ENCODE assay signal across 11 cellular contexts in the genomic region with DNA sequence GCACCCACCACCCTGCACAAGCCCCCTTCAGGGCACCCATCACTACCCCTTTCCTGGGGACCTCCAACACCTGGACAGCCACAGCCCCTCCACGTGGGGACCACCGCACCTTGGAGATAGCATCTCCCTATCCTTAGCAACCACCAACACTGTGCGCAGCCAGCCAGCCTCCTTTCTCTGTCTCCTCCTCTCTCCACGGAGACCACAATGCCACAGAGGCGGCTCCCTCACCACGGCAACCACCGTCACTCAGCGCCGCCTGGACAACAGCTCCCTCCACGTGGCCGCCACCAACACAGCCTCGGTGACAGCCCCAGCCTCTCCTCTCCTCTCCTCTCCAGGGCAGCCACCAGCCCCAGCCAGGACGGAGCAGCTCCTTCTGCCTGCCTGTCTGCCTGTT. TPM values are rescaled to one million over a fixed set of nuclear protein-coding genes. Genes with fewer than 3 reads are reported as not detected.
DNase-seq lines count a peak whose midpoint lies in the region; ATAC-seq and TF ChIP-seq lines count a peak whose summit lies in the region.
"Had no signal": no experiment of that assay in that cellular context is flagged by ENCODE, and none has a peak within 500 bp of the region (broad histone marks: within the 10 kb centered on the region; RNA-seq: fewer than 3 reads in every experiment).

No MANE protein-coding gene starts in this region.

- no peak overlapping the region for H3K4me3 Mint-ChIP-seq in activated T-cell treated with anti-CD3 and anti-CD28 coated beads, Interleukin-2, amount 50 U/mL, for 24 hours
- peak overlapping the region; percentile 68 for H3K4me3 Mint-ChIP-seq in T-helper 17 cell

- intact Hi-C loops in dorsolateral prefrontal cortex (cut with DNase I): loop anchor here in 1 of 2 donors (5.0 kb wide), 1 partner anchor 75 kb away; no protein-coding TSS in a partner anchor
- intact Hi-C loops in sigmoid colon (cut with DNase I): no loop called here

- peak overlapping the region in 49 of 59 donors; percentile 3 to 60 (median 40) for H3K4me3 ChIP-seq in dorsolateral prefrontal cortex
- no peak overlapping the region for H3K4me3 ChIP-seq in sigmoid colon

- no peaks in the 10 kb centered on the region for H3K36me3 ChIP-seq in sigmoid colon

- TF ChIP-seq EP300 in sigmoid colon (IDR thresholded peaks at IDR 0.05): no peak

- peak overlapping the region in 14 of 59 donors; percentile 5 to 74 (median 62) for H3K27ac ChIP-seq in dorsolateral prefrontal cortex
- H3K27ac ChIP-seq in sigmoid colon: no peak overlapping the region
- H3K27ac ChIP-seq: foreskin keratinocyte had no signal

- no peak overlapping the region for H3K27ac Mint-ChIP-seq in activated T-cell treated with anti-CD3 and anti-CD28 coated beads, Interleukin-2, amount 50 U/mL, for 24 hours
- H3K27ac Mint-ChIP-seq in T-helper 17 cell: no peak overlapping the region

- H3K4me1 Mint-ChIP-seq in activated T-cell treated with anti-CD3 and anti-CD28 coated beads, Interleukin-2, amount 50 U/mL, for 24 hours (ENCODE audit: low read depth): peaks cover 30% of the 10 kb centered on the region
- peaks cover 34% of the 10 kb centered on the region for H3K4me1 Mint-ChIP-seq in T-helper 17 cell

- DNase-seq in activated T-cell treated with anti-CD3 and anti-CD28 coated beads for 48 hours (ENCODE audit: low read depth): peak; percentile 13
- DNase-seq in activated T-cell treated with anti-CD3 and anti-CD28 coated beads, Interleukin-2, amount 50 U/mL, for 24 hours: no peak
- DNase-seq in T-helper 17 cell: no peak
- peak; percentile 41 to 91 (median 82) for DNase-seq in dorsolateral prefrontal cortex
- DNase-seq in stimulated activated naive CD8-positive, alpha-beta T cell treated with anti-CD3 and anti-CD28 coated beads, Interleukin-15, Interleukin-2, amounts not matched to agents 100 U/mL and 50 U/mL, for 24 hours: peak; percentile 48
- DNase-seq in sigmoid colon: no peak
- DNase-seq in NCI-H2196 treated with DMSO at 0.1 percent for 48 hours (lab: John Stamatoyannopoulos, UW; ENCODE audit: unreplicated experiment): no peak
- DNase-seq: foreskin keratinocyte, MM.1S, naive B cell had no signal

- TF ChIP-seq CTCF in dorsolateral prefrontal cortex (IDR thresholded peaks at IDR 0.05 in 54 of 56, conservative IDR thresholded peaks at IDR 0.05 in 2 of 56; ENCODE audit: low read depth in 1 of 56, partially characterized antibody in 56 of 56) (no peak), sigmoid colon (IDR thresholded peaks at IDR 0.05) (no peak)

- peaks cover 0 to 14% (median 10%) of the 10 kb centered on the region in 4 donors for H3K4me1 ChIP-seq in sigmoid colon
- H3K4me1 ChIP-seq: foreskin keratinocyte had no signal

- H3K9me3 Mint-ChIP-seq in activated T-cell treated with anti-CD3 and anti-CD28 coated beads, Interleukin-2, amount 50 U/mL, for 24 hours: no peaks in the 10 kb centered on the region
- H3K9me3 Mint-ChIP-seq: naive B cell had no signal

- ATAC-seq in T-helper 17 cell: peak; percentile 79
- peak; percentile 53 for ATAC-seq in stimulated activated naive CD8-positive, alpha-beta T cell treated with anti-CD3 and anti-CD28 coated beads, Interleukin-15, Interleukin-2, amounts not matched to agents 100 U/mL and 50 U/mL, for 24 hours
- ATAC-seq in GM18868 (IDR thresholded peaks at IDR 0.05; ENCODE audit: unreplicated experiment): no peak
- ATAC-seq: foreskin keratinocyte had no signal

- no peak for TF ChIP-seq POLR2A in sigmoid colon (IDR thresholded peaks at IDR 0.05)

- H3K9me3 ChIP-seq in T-helper 17 cell (ENCODE audit: control insufficient read depth, low read length, poor library complexity, severe bottlenecking) (no peaks in the 10 kb centered on the region), sigmoid colon (no peaks in the 10 kb centered on the region)

- no peaks in the 10 kb centered on the region for H3K36me3 Mint-ChIP-seq in activated T-cell treated with anti-CD3 and anti-CD28 coated beads, Interleukin-2, amount 50 U/mL, for 24 hours (ENCODE audit: low read depth)
- H3K36me3 Mint-ChIP-seq in T-helper 17 cell (ENCODE audit: low read depth): peaks cover 9% of the 10 kb centered on the region
- H3K36me3 Mint-ChIP-seq: naive B cell had no signal

- H3K27me3 Mint-ChIP-seq in activated T-cell treated with anti-CD3 and anti-CD28 coated beads, Interleukin-2, amount 50 U/mL, for 24 hours: peaks cover 67% of the 10 kb centered on the region
- peaks cover 83% of the 10 kb centered on the region for H3K27me3 Mint-ChIP-seq in T-helper 17 cell

- H3K27me3 ChIP-seq in dorsolateral prefrontal cortex: peaks cover 0 to 48% (median 10%) of the 10 kb centered on the region in 45 donors
- H3K27me3 ChIP-seq in sigmoid colon: peaks cover 13 to 79% (median 35%) of the 10 kb centered on the region in 3 donors

- WGBS in sigmoid colon, 2 donors: 21 to 26% methylated on average over 13 of the region's 13 CpGs

RNA-seq across cellular contexts. Expression of gene ELFN2, which starts 10.5 kb away (rescaled TPM):
- total RNA-seq in T-helper 17 cell (under 1 TPM; 0.10 to 0.12 TPM), dorsolateral prefrontal cortex (10 to 100 TPM; 22.8 to 99.1 (median 67.0) TPM), sigmoid colon (under 1 TPM in 3 of 4 donors, not detected in 1; under 0.01 to 0.55 (median under 0.01) TPM)
- under 1 TPM in 1 of 3 donors, not detected in 2; 0.31 TPM for polyA plus RNA-seq in sigmoid colon

Comparison
In these comparisons a context has a peak if more than half of its experiments do, and no peak if none do; other contexts are left out.
1. DNase-seq: peak in activated T-cell treated with anti-CD3 and anti-CD28 coated beads for 48 hours (single experiment), dorsolateral prefrontal cortex (10 of 10) and stimulated activated naive CD8-positive, alpha-beta T cell treated with anti-CD3 and anti-CD28 coated beads, Interleukin-15, Interleukin-2, amounts not matched to agents 100 U/mL and 50 U/mL, for 24 hours (single experiment); none in activated T-cell treated with anti-CD3 and anti-CD28 coated beads, Interleukin-2, amount 50 U/mL, for 24 hours (single experiment), T-helper 17 cell (0 of 3), sigmoid colon (single experiment) and NCI-H2196 treated with DMSO at 0.1 percent for 48 hours (single experiment).
2. H3K4me3 ChIP-seq: peak in dorsolateral prefrontal cortex (49 of 59); none in sigmoid colon (0 of 4).
3. RNA of gene ELFN2, which starts 10.5 kb away (total RNA-seq): 22.8 to 99.1 TPM in dorsolateral prefrontal cortex; 0.10 to 0.12 TPM in T-helper 17 cell and under 0.01 to 0.55 TPM in sigmoid colon; every median in the first group is over 10 times any median in the second.